In the genomic region with DNA sequence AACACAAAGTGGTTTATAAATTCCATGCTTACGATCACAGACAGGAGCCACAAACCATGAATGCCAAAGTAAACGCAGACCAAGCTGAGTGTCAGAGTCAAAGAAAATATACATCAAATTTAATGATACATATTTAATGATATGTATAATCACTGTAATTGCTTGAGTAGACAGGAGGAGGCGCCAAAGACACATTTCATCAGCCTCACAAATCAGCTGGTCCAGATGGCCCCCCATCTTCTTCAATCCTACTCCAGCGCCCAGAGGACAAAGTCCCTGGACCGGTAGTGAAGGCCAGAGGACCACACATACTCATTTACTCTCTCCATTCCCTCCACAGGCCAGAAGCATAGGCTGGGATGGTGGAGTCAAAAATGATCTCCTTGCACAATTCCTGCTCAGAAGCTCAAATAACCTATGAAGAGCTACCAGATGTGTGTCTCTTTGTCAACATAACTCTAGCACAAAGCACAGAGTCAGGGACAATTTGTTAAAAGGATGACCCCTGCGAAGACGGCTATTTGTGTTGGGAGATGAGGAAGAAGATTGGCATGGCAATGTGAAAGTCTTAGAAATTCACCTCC, we compare ENCODE assay signal across 10 cellular contexts.
DNase-seq lines count a peak whose midpoint lies in the region; ATAC-seq and TF ChIP-seq lines count a peak whose summit lies in the region.
"Had no signal": no experiment of that assay in that cellular context is flagged by ENCODE, and none has a peak within 500 bp of the region (broad histone marks: within the 10 kb centered on the region; RNA-seq: fewer than 3 reads in every experiment).

No MANE protein-coding gene starts in this region.

- H3K27me3 Mint-ChIP-seq in activated naive CD4-positive, alpha-beta T cell treated with anti-CD3 and anti-CD28 coated beads, Interleukin-2, amount 10 ng/mL, durations not matched to agents 7 days and 5 days = no peaks in the 10 kb centered on the region

- no peaks in the 10 kb centered on the region for H3K79me2 ChIP-seq in OCI-LY7 (ENCODE audit: insufficient read depth, low read depth, low read length)

- H3K4me2 ChIP-seq in OCI-LY7 (ENCODE audit: low read length) = no peak overlapping the region

- CTCF ChIA-PET in activated naive CD4-positive, alpha-beta T cell treated with anti-CD3 and anti-CD28 coated beads, Interleukin-2, amount 10 ng/mL, durations not matched to agents 7 days and 5 days (lab: Charles Lee) = interaction anchor here (1.1 to 2.9 kb wide), 4 partner anchors 10 to 64 kb away, joined by 3 to 11 read pairs (median 8); no protein-coding TSS in a partner anchor
- CTCF ChIA-PET in OCI-LY7 (lab: Charles Lee; ENCODE audit: unreplicated experiment) = interaction anchor here (0.8 kb wide), 1 partner anchor 11 kb away, joined by 3 read pairs; no protein-coding TSS in a partner anchor

- no peak for DNase-seq in activated naive CD4-positive, alpha-beta T cell treated with anti-CD3 and anti-CD28 coated beads, Interleukin-2, amount 10 ng/mL, durations not matched to agents 7 days and 5 days
- DNase-seq in activated naive CD4-positive, alpha-beta T cell treated with Interleukin-2 at 50 U/mL for 16 hours = no peak
- DNase-seq in OCI-LY7 (ENCODE audit: low spot score) (peak; percentile 23), esophagus muscularis mucosa (ENCODE audit: extremely low spot score) (no peak), spleen (no peak), vagina (ENCODE audit: extremely low spot score in 2 of 2) (no peak), NCI-H2081 treated with DMSO at 0.1 percent for 48 hours (lab: John Stamatoyannopoulos, UW) (no peak)
- DNase-seq: NCI-H774; stimulated activated CD4-positive, alpha-beta T cell treated with anti-CD3 and anti-CD28 coated beads, Interleukin-4, amount 100 ng/mL, for 24 hours had no signal

- H3K36me3 ChIP-seq in OCI-LY7 (ENCODE audit: insufficient read depth, low read length) (peaks cover 46% of the 10 kb centered on the region), esophagus muscularis mucosa (peaks cover 0 to 39% (median 11%) of the 10 kb centered on the region in 4 donors), spleen (peaks cover 3 to 98% (median 51%) of the 10 kb centered on the region in 6 donors), vagina (peaks cover 0 to 8% of the 10 kb centered on the region in 2 donors)

- no peak for TF ChIP-seq EP300 in esophagus muscularis mucosa (IDR thresholded peaks at IDR 0.05)

- intact Hi-C loops in OCI-LY7 (cut with micrococcal nuclease; ENCODE audit: unreplicated experiment) = no loop called here
- intact Hi-C loops in esophagus muscularis mucosa (cut with DNase I) = no loop called here
- intact Hi-C loops in spleen (cut with DNase I; ENCODE audit: low total_unique reads) = no loop called here
- intact Hi-C loops in vagina (cut with DNase I) = loop anchor here (2.0 kb wide), 1 partner anchor 43 kb away; no protein-coding TSS in a partner anchor

- H3K27ac ChIP-seq in OCI-LY7 (ENCODE audit: low read depth, low read length, poor library complexity, severe bottlenecking) = no peak overlapping the region
- H3K27ac ChIP-seq in esophagus muscularis mucosa (replicated peaks in 1 of 4) = no peak overlapping the region
- no peak overlapping the region for H3K27ac ChIP-seq in spleen
- H3K27ac ChIP-seq in vagina = no peak overlapping the region

- 87% methylated on average over 7 of the region's 7 CpGs for WGBS in esophagus muscularis mucosa
- 90 to 94% (median 93%) methylated on average over 7 of the region's 7 CpGs for WGBS in spleen, 5 donors

- no peak for ATAC-seq in HG03442 (IDR thresholded peaks at IDR 0.05; ENCODE audit: unreplicated experiment)

- H3K27me3 ChIP-seq in esophagus muscularis mucosa = no peaks in the 10 kb centered on the region
- H3K27me3 ChIP-seq in spleen (replicated peaks in 1 of 7) = no peaks in the 10 kb centered on the region
- no peaks in the 10 kb centered on the region for H3K27me3 ChIP-seq in vagina

- H3K9me3 ChIP-seq in OCI-LY7 (ENCODE audit: low read length) (no peaks in the 10 kb centered on the region), esophagus muscularis mucosa (no peaks in the 10 kb centered on the region), spleen (peaks cover 0 to 8% (median 0%) of the 10 kb centered on the region in 8 donors), vagina (no peaks in the 10 kb centered on the region)

- peak overlapping the region; percentile 43 for H3K27ac Mint-ChIP-seq in activated naive CD4-positive, alpha-beta T cell treated with anti-CD3 and anti-CD28 coated beads, Interleukin-2, amount 10 ng/mL, durations not matched to agents 7 days and 5 days

- no TSS peak for BruUV-seq in OCI-LY7 (replicated peaks; lab: Mats Ljungman, UMichigan)

- H4K20me1 ChIP-seq in OCI-LY7 (ENCODE audit: insufficient read depth, low read length) = no peaks in the 10 kb centered on the region

- TF ChIP-seq CTCF in OCI-LY7 (conservative IDR thresholded peaks at IDR 0.05; ENCODE audit: low read length) (peak; percentile 81), esophagus muscularis mucosa (IDR thresholded peaks at IDR 0.05) (peak in 2 of 3 experiments; percentile 19 to 30), spleen (IDR thresholded peaks at IDR 0.05 in 8 of 11, conservative IDR thresholded peaks at IDR 0.05 in 3 of 11) (peak in 8 of 11 experiments; percentile 12 to 48 (median 34)), vagina (IDR thresholded peaks at IDR 0.05) (no peak)

- peaks cover 30% of the 10 kb centered on the region for H3K4me1 Mint-ChIP-seq in activated naive CD4-positive, alpha-beta T cell treated with anti-CD3 and anti-CD28 coated beads, Interleukin-2, amount 10 ng/mL, durations not matched to agents 7 days and 5 days

- H2AFZ ChIP-seq in OCI-LY7 (ENCODE audit: low read length) = no peak overlapping the region

- H3K4me1 ChIP-seq in OCI-LY7 (ENCODE audit: insufficient read depth, low read length, poor library complexity, severe bottlenecking) = peaks cover 12% of the 10 kb centered on the region
- peaks cover 14 to 39% (median 32%) of the 10 kb centered on the region in 4 donors for H3K4me1 ChIP-seq in esophagus muscularis mucosa
- peaks cover 0 to 20% (median 5%) of the 10 kb centered on the region in 6 donors for H3K4me1 ChIP-seq in spleen
- H3K4me1 ChIP-seq in vagina = peaks cover 39% of the 10 kb centered on the region

- no peak overlapping the region for H3K4me3 Mint-ChIP-seq in activated naive CD4-positive, alpha-beta T cell treated with anti-CD3 and anti-CD28 coated beads, Interleukin-2, amount 10 ng/mL, durations not matched to agents 7 days and 5 days

- POLR2A ChIA-PET in OCI-LY7 (lab: Charles Lee) = interaction anchor here (1.1 to 1.5 kb wide), 2 partner anchors 11 to 23 kb away, joined by 4 to 6 read pairs; no protein-coding TSS in a partner anchor

- no peak for TF ChIP-seq POLR2A in esophagus muscularis mucosa (IDR thresholded peaks at IDR 0.05; ENCODE audit: low read depth)
- no peak for TF ChIP-seq POLR2A in spleen (IDR thresholded peaks at IDR 0.05)
- no peak for TF ChIP-seq POLR2A in vagina (IDR thresholded peaks at IDR 0.05)

- H3K36me3 Mint-ChIP-seq in activated naive CD4-positive, alpha-beta T cell treated with anti-CD3 and anti-CD28 coated beads, Interleukin-2, amount 10 ng/mL, durations not matched to agents 7 days and 5 days = peaks cover 85% of the 10 kb centered on the region

- peaks cover 2% of the 10 kb centered on the region for H3K9me3 Mint-ChIP-seq in activated naive CD4-positive, alpha-beta T cell treated with anti-CD3 and anti-CD28 coated beads, Interleukin-2, amount 10 ng/mL, durations not matched to agents 7 days and 5 days

- H3K9me2 ChIP-seq in OCI-LY7 (ENCODE audit: insufficient read depth, low read length) = no peaks in the 10 kb centered on the region

- H3K4me3 ChIP-seq in OCI-LY7 (ENCODE audit: low read depth, low read length, poor library complexity, severe bottlenecking) (no peak overlapping the region), esophagus muscularis mucosa (no peak overlapping the region), spleen (no peak overlapping the region), vagina (no peak overlapping the region)

Comparison
In these comparisons a context has a peak if more than half of its experiments do, and no peak if none do; other contexts are left out.
1. CTCF ChIP-seq: peak in OCI-LY7 (single experiment), esophagus muscularis mucosa (2 of 3) and spleen (8 of 11); none in vagina (0 of 3).